In genomic region chr6:48564036-48564820, GRCh38 we compare ENCODE assay signal across 20 cellular contexts.
DNase-seq lines count a peak whose midpoint lies in the region; FAIRE-seq and TF ChIP-seq lines count a peak whose summit lies in the region.
"Had no signal": no experiment of that assay in that cellular context is flagged by ENCODE, and none has a peak within 500 bp of the region (broad histone marks: within the 10 kb centered on the region; RNA-seq: fewer than 3 reads in every experiment).

No MANE protein-coding gene starts in this region.

- H4K5ac ChIP-seq in H9 (ENCODE audit: insufficient read length, low read depth, low read length), result no peak overlapping the region

- peak overlapping the region; percentile 29 to 99 (median 89); a peak in 5 of 7 replicates for H3K27ac Mint-ChIP-seq in H9
- peak overlapping the region in 4 of 5 experiments; percentile 27 to 63 (median 40) for H3K27ac Mint-ChIP-seq in brain
- peak overlapping the region; percentile 83 for H3K27ac Mint-ChIP-seq in progenitor cell of endocrine pancreas

- H3K9me3 ChIP-seq in H9 (ENCODE audit: control insufficient read depth, low read depth, low read length), result no peaks in the 10 kb centered on the region
- H3K9me3 ChIP-seq in keratinocyte (ENCODE audit: control insufficient read depth, low read depth, low read length), result peaks cover 6% of the 10 kb centered on the region
- no peaks in the 10 kb centered on the region for H3K9me3 ChIP-seq in BE2C
- H3K9me3 ChIP-seq in breast epithelium, result no peaks in the 10 kb centered on the region
- H3K9me3 ChIP-seq: A549 had no signal

- FAIRE-seq in keratinocyte (lab: Jason Lieb, UNC), result peak; percentile 34
- FAIRE-seq: A549, G401.6, GM12878, GM18507 had no signal

- H2BK120ac ChIP-seq in H9 (ENCODE audit: low read depth, low read length, poor library complexity, severe bottlenecking), result no peak overlapping the region

- H4K20me1 ChIP-seq in H9 (ENCODE audit: control insufficient read depth, insufficient read depth, insufficient read length) (no peaks in the 10 kb centered on the region), keratinocyte (ENCODE audit: control insufficient read depth, extremely low read depth, insufficient read depth, low read length) (no peaks in the 10 kb centered on the region)

- no peak overlapping the region for H2AK5ac ChIP-seq in H9 (ENCODE audit: insufficient read length, low read length)

- H3K23me2 ChIP-seq in H9 (ENCODE audit: insufficient read length, low read depth, low read length, poor library complexity, severe bottlenecking), result no peaks in the 10 kb centered on the region

- H3K56ac ChIP-seq in H9 (ENCODE audit: insufficient read length, low read depth, low read length), result no peak overlapping the region

- TF ChIP-seq POLR2A in breast epithelium (IDR thresholded peaks at IDR 0.05), result no peak

- DNase-seq in H9 (peak; percentile 50), keratinocyte (ENCODE audit: low read depth, low spot score) (no peak), progenitor cell of endocrine pancreas (ENCODE audit: low spot score, unreplicated experiment) (no peak), BE2C (no peak), breast epithelium (ENCODE audit: low spot score in 2 of 2) (no peak), GM10248 (ENCODE audit: extremely low spot score) (no peak)
- DNase-seq: C1 segment of cervical spinal cord, DMS79 treated with DMSO at 0.1 percent for 48 hours, NCI-H1105 treated with DMSO at 0.1 percent for 48 hours, NCI-H187 treated with DMSO at 0.1 percent for 48 hours, NCI-H69, OCI-M1, RPMI8226, SIG-M5 had no signal

- H3K4ac ChIP-seq in H9 (ENCODE audit: low read depth, low read length), result no peak overlapping the region

- H2BK20ac ChIP-seq in H9 (ENCODE audit: low read depth, low read length, poor library complexity, severe bottlenecking), result no peak overlapping the region

- dilution Hi-C loops in keratinocyte (cut with MboI; ENCODE audit: extremely low pct_ligation_motif_present, low sequenced_read_pairs), result no loop called here

- H3K23ac ChIP-seq in H9 (ENCODE audit: insufficient read length, low read depth, low read length), result no peak overlapping the region

- no peaks in the 10 kb centered on the region; the same call in 1 of the 2 replicates for H3K27me3 Mint-ChIP-seq in H9 (ENCODE audit: low read depth)
- H3K27me3 Mint-ChIP-seq in brain, result no peaks in the 10 kb centered on the region
- no peaks in the 10 kb centered on the region for H3K27me3 Mint-ChIP-seq in progenitor cell of endocrine pancreas
- H3K27me3 Mint-ChIP-seq: IgD-negative memory B cell had no signal

- no peak overlapping the region for H4K91ac ChIP-seq in H9 (ENCODE audit: insufficient read length, low read depth, low read length)

- no peak overlapping the region for H3K14ac ChIP-seq in H9 (ENCODE audit: insufficient read depth, low read length)

- H3K9me3 Mint-ChIP-seq in H9 (peaks cover 4 to 6% of the 10 kb centered on the region in 2 experiments; a peak in 3 of 5 replicates), brain (peaks cover 0 to 3% (median 0%) of the 10 kb centered on the region in 5 experiments), progenitor cell of endocrine pancreas (ENCODE audit: low read depth) (peaks cover 2% of the 10 kb centered on the region)

- H3K9ac ChIP-seq in H9 (ENCODE audit: extremely low read depth, insufficient read length, low read length), result no peak overlapping the region
- H3K9ac ChIP-seq in keratinocyte (ENCODE audit: control insufficient read depth, extremely low read depth, insufficient read depth, low read length), result no peak overlapping the region

- H3K27ac ChIP-seq in H9 (ENCODE audit: insufficient read length, low read depth, low read length), result peak overlapping the region; percentile 47
- no peak overlapping the region for H3K27ac ChIP-seq in keratinocyte (ENCODE audit: control insufficient read depth, insufficient read depth, low read length)
- H3K27ac ChIP-seq in breast epithelium, result no peak overlapping the region
- H3K27ac ChIP-seq: A549 had no signal

- POLR2A ChIA-PET in GM10248 (lab: Yijun Ruan, JAX), result no interaction called here

- no peak overlapping the region for H3K18ac ChIP-seq in H9 (ENCODE audit: insufficient read length, low read depth, low read length)

- no peak overlapping the region for H3K4me3 Mint-ChIP-seq in H9
- H3K4me3 Mint-ChIP-seq in brain, result no peak overlapping the region
- peak overlapping the region; percentile 49 for H3K4me3 Mint-ChIP-seq in progenitor cell of endocrine pancreas (ENCODE audit: low read depth)
- H3K4me3 Mint-ChIP-seq: IgD-negative memory B cell had no signal

- H3K79me2 ChIP-seq in H9 (ENCODE audit: insufficient read depth, low read length) (no peaks in the 10 kb centered on the region), keratinocyte (ENCODE audit: control insufficient read depth, insufficient read depth, low read length) (no peaks in the 10 kb centered on the region)

- H3K36me3 Mint-ChIP-seq in H9 (ENCODE audit: insufficient read depth in 1 of 3, low read depth in 3 of 3), result peaks cover 4 to 8% (median 4%) of the 10 kb centered on the region in 3 experiments; a peak in 6 of 7 replicates
- no peaks in the 10 kb centered on the region for H3K36me3 Mint-ChIP-seq in brain
- H3K36me3 Mint-ChIP-seq in progenitor cell of endocrine pancreas (ENCODE audit: insufficient read depth), result no peaks in the 10 kb centered on the region

- H3K79me1 ChIP-seq in H9 (ENCODE audit: insufficient read depth, low read depth, low read length, poor library complexity, severe bottlenecking), result no peaks in the 10 kb centered on the region

- H3K4me1 ChIP-seq in H9 (ENCODE audit: insufficient read depth, low read length) (peaks cover 6% of the 10 kb centered on the region; the same call in 1 of the 2 replicates), keratinocyte (ENCODE audit: control insufficient read depth, extremely low read depth, insufficient read depth, low read length) (peaks cover 24% of the 10 kb centered on the region), BE2C (no peaks in the 10 kb centered on the region; the same call in 1 of the 2 replicates), breast epithelium (no peaks in the 10 kb centered on the region)
- H3K4me1 ChIP-seq: A549 had no signal

- intact Hi-C loops in breast epithelium (cut with DNase I; ENCODE audit: low total_unique reads), result no loop called here

- H3K27me3 ChIP-seq in H9 (ENCODE audit: insufficient read depth, low read length) (no peaks in the 10 kb centered on the region), keratinocyte (ENCODE audit: control insufficient read depth, extremely low read depth, insufficient read depth, low read length) (no peaks in the 10 kb centered on the region), BE2C (no peaks in the 10 kb centered on the region), breast epithelium (no peaks in the 10 kb centered on the region)

- no peak overlapping the region for H3K4me3 ChIP-seq in keratinocyte (ENCODE audit: control insufficient read depth in 2 of 3, extremely low read depth in 1 of 3, insufficient read depth in 2 of 3, low read depth in 1 of 3, low read length in 3 of 3)
- H3K4me3 ChIP-seq in BE2C (ENCODE audit: low read depth, low read length), result no peak overlapping the region
- no peak overlapping the region for H3K4me3 ChIP-seq in breast epithelium
- H3K4me3 ChIP-seq: A549, GM12878 had no signal

- CTCF ChIA-PET in GM10248 (lab: Yijun Ruan, JAX), result no interaction called here

- no peak overlapping the region for H3T11ph ChIP-seq in H9 (ENCODE audit: low read length)

- no peak overlapping the region for H3K4me2 ChIP-seq in H9 (ENCODE audit: insufficient read depth, insufficient read length, low read length)
- no peak overlapping the region for H3K4me2 ChIP-seq in keratinocyte (ENCODE audit: control insufficient read depth, extremely low read depth, insufficient read depth, low read depth, low read length)
- H3K4me2 ChIP-seq: A549 had no signal

- no peak for TF ChIP-seq CTCF in H9 (conservative IDR thresholded peaks at IDR 0.05)
- no peak for TF ChIP-seq CTCF in brain (conservative IDR thresholded peaks at IDR 0.05)
- TF ChIP-seq CTCF in keratinocyte (optimal IDR thresholded peaks at IDR 0.05 in 1 of 3, IDR thresholded peaks at IDR 0.05 in 1 of 3, conservative IDR thresholded peaks at IDR 0.05 in 1 of 3; ENCODE audit: extremely low read depth in 1 of 3, insufficient read depth in 2 of 3, low read length in 3 of 3), result no peak
- TF ChIP-seq CTCF in progenitor cell of endocrine pancreas (IDR thresholded peaks at IDR 0.05; ENCODE audit: unreplicated experiment), result no peak
- TF ChIP-seq CTCF in BE2C (IDR thresholded peaks at IDR 0.05; ENCODE audit: low read depth, low read length), result no peak
- no peak for TF ChIP-seq CTCF in breast epithelium (IDR thresholded peaks at IDR 0.05)
- no peak for TF ChIP-seq CTCF in GM10248 (IDR thresholded peaks at IDR 0.05; ENCODE audit: control extremely low read depth, extremely low read depth, low read depth, missing control alignments)

- H2BK12ac ChIP-seq in H9 (ENCODE audit: insufficient read length, low read depth, low read length), result no peak overlapping the region

- no peak overlapping the region for H2AFZ ChIP-seq in H9 (ENCODE audit: low read length)
- no peak overlapping the region for H2AFZ ChIP-seq in keratinocyte (ENCODE audit: control insufficient read depth, low read length)

- H4K8ac ChIP-seq in H9 (replicated peaks; ENCODE audit: insufficient read length, low read depth, low read length), result no peak overlapping the region

- H3K9me1 ChIP-seq in keratinocyte (ENCODE audit: control insufficient read depth, extremely low read depth, insufficient read depth, low read length), result no peaks in the 10 kb centered on the region

- no CpG with 5 or more reads among the region's 3 CpGs for WGBS in H9 (ENCODE audit: extremely low coverage, insufficient read length, low lambda C conversion rate)

- H2BK5ac ChIP-seq in H9 (ENCODE audit: insufficient read length, low read length), result no peak overlapping the region

- H3K36me3 ChIP-seq in keratinocyte (ENCODE audit: control insufficient read depth in 2 of 2, extremely low read depth in 1 of 2, insufficient read depth in 2 of 2, low read length in 2 of 2) (no peaks in the 10 kb centered on the region), BE2C (no peaks in the 10 kb centered on the region), breast epithelium (no peaks in the 10 kb centered on the region)

- H3K4me1 Mint-ChIP-seq in H9 (peaks cover 33 to 43% of the 10 kb centered on the region in 2 experiments), brain (peaks cover 8% of the 10 kb centered on the region), progenitor cell of endocrine pancreas (ENCODE audit: low read depth) (peaks cover 24% of the 10 kb centered on the region)
- H3K4me1 Mint-ChIP-seq: IgD-negative memory B cell had no signal

- no peak overlapping the region for H2BK15ac ChIP-seq in H9 (ENCODE audit: low read depth, low read length)
